In the genomic region with DNA sequence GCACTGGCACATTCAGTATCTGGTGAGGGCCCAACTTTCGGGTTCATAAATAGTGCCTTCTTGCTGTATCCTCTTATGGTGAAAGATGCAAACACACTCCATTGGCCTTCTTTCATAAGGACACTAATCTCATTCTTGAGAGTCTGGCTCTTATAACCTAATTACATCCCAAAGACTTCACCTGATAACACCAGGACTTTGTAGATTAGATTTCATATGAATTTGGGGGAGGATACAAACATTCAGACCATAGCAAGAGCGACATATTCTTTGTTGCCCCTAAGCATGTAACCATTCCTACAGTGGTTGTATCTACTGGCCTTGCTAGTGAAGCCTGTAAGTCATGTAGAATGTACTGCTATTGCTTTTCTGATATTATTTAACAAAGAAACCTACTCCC, we compare ENCODE assay signal across 30 cellular contexts.
"Had no signal": no experiment of that assay in that cellular context is flagged by ENCODE, and none has a peak within 500 bp of the region (broad histone marks: within the 10 kb centered on the region; RNA-seq: fewer than 3 reads in every experiment).

No MANE protein-coding gene starts in this region.

- H3K4me1 ChIP-seq: ascending aorta, body of pancreas, breast epithelium had no signal

- H3K27ac ChIP-seq: adrenal gland, ascending aorta, body of pancreas, brain microvascular endothelial cell, breast epithelium, cardiac muscle cell had no signal

- DNase-seq: activated effector memory CD4-positive, alpha-beta T cell treated with anti-CD3 and anti-CD28 coated beads, Interleukin-2, amount 50 U/mL, for 16 hours; activated effector memory CD4-positive, alpha-beta T cell treated with Interleukin-2 at 50 U/mL for 16 hours; activated gamma-delta T cell; activated gamma-delta T cell treated with Interleukin-2 at 50 U/mL for 16 hours; activated naive CD4-positive, alpha-beta T cell; activated naive CD4-positive, alpha-beta T cell treated with anti-CD3 and anti-CD28 coated beads for 36 hours; activated naive CD4-positive, alpha-beta T cell treated with anti-CD3 and anti-CD28 coated beads, Interleukin-2, amount 10 ng/mL, durations not matched to agents 7 days and 5 days; activated naive CD4-positive, alpha-beta T cell treated with anti-CD3 and anti-CD28 coated beads, Interleukin-2, amount 50 U/mL, for 16 hours; activated naive CD4-positive, alpha-beta T cell treated with Interleukin-2 at 50 U/mL for 16 hours; activated naive CD8-positive, alpha-beta T cell treated with anti-CD3 and anti-CD28 coated beads for 36 hours; activated naive CD8-positive, alpha-beta T cell treated with anti-CD3 and anti-CD28 coated beads, Interleukin-2, amount 10 ng/mL, durations not matched to agents 7 days and 5 days; activated naive CD8-positive, alpha-beta T cell treated with anti-CD3 and anti-CD28 coated beads, Interleukin-2, amount 50 U/mL, for 24 hours; activated T-cell treated with anti-CD3 and anti-CD28 coated beads, Interleukin-2, amount 50 U/mL, for 1 hour; activated T-cell treated with anti-CD3 and anti-CD28 coated beads, Interleukin-2, amount 50 U/mL, for 24 hours; activated T-cell treated with anti-CD3 and anti-CD28 coated beads, Interleukin-2, amount 50 U/mL, for 4 hours; activated T-cell treated with anti-CD3 and anti-CD28 coated beads, Interleukin-2, amount 50 U/mL, for 48 hours; activated T-cell treated with anti-CD3 and anti-CD28 coated beads, Interleukin-2, amount 50 U/mL, for 72 hours; adrenal gland; amniotic stem cell; amygdala; anterior cingulate cortex; aorta; body of pancreas; brain microvascular endothelial cell; caudate nucleus; central memory CD4-positive, alpha-beta T cell; cerebellar nuclear complex had no signal

- H3K27me3 ChIP-seq: adrenal gland, ascending aorta, body of pancreas, brain microvascular endothelial cell, breast epithelium, cardiac muscle cell had no signal

- H3K36me3 ChIP-seq: adrenal gland, ascending aorta, brain microvascular endothelial cell, breast epithelium, cardiac muscle cell had no signal

- H3K4me3 ChIP-seq: adrenal gland, ascending aorta, body of pancreas, breast epithelium, cardiac muscle cell had no signal

- H3K9me3 ChIP-seq: adrenal gland, ascending aorta, body of pancreas, breast epithelium had no signal
